Comparison of ENCODE assay signal across 1 cellular context in genomic region chr17:64134216-64134970, GRCh38.
A peak's percentile ranks its signal among the peaks of the same experiment; 100 is the strongest.
TF ChIP-seq lines count a peak whose summit lies in the region.

No MANE protein-coding gene starts in this region.

TF ChIP-seq in HepG2, 621 proteins besides CTCF, POLR2A, EP300 and RAD21 (continued from another document and continues in another):
- TF ChIP-seq CREM (IDR thresholded peaks at IDR 0.05) (peak; percentile 55; the same call in 1 of the 2 replicates), CREM (CRISPR knock-in tag; IDR thresholded peaks at IDR 0.05) (no peak), CREB3 (CRISPR knock-in tag; IDR thresholded peaks at IDR 0.05) (no peak), ZFX (CRISPR knock-in tag; IDR thresholded peaks at IDR 0.05; ENCODE audit: low read depth) (peak; percentile 63; the same call in 1 of the 2 replicates), ZNF816 (CRISPR knock-in tag; IDR thresholded peaks at IDR 0.05; ENCODE audit: borderline replicate concordance) (peak; percentile 84), DRAP1 (CRISPR knock-in tag; IDR thresholded peaks at IDR 0.05) (peak; percentile 64; the same call in 1 of the 2 replicates), POLR2AphosphoS5 (IDR thresholded peaks at IDR 0.05; ENCODE audit: low read depth, low read length) (no peak), SMAD9 (CRISPR knock-in tag; IDR thresholded peaks at IDR 0.05) (no peak), FOSL2 (CRISPR knock-in tag; IDR thresholded peaks at IDR 0.05) (0 out of 2 replicates have a peak, but pooled peaks have one; percentile 3), CAMTA2 (CRISPR knock-in tag; IDR thresholded peaks at IDR 0.05; ENCODE audit: borderline replicate concordance) (no peak), FLYWCH1 (CRISPR knock-in tag; IDR thresholded peaks at IDR 0.05) (peak; percentile 54; the same call in 1 of the 2 replicates), ZNF776 (CRISPR knock-in tag; IDR thresholded peaks at IDR 0.05) (no peak), ZUFSP (CRISPR knock-in tag; IDR thresholded peaks at IDR 0.05; ENCODE audit: borderline replicate concordance) (no peak), ZBTB7A (CRISPR knock-in tag; IDR thresholded peaks at IDR 0.05) (no peak), SALL2 (CRISPR knock-in tag; IDR thresholded peaks at IDR 0.05) (0 out of 2 replicates have a peak, but pooled peaks have one; percentile 46), SRF (IDR thresholded peaks at IDR 0.05; ENCODE audit: low read depth, low read length) (no peak), ZNF878 (CRISPR knock-in tag; IDR thresholded peaks at IDR 0.05) (no peak; the same call in 1 of the 2 replicates), PBX2 (CRISPR knock-in tag; IDR thresholded peaks at IDR 0.05) (no peak), ZNF124 (CRISPR knock-in tag; IDR thresholded peaks at IDR 0.05) (no peak; the same call in 1 of the 2 replicates), KLF6 (CRISPR knock-in tag; IDR thresholded peaks at IDR 0.05) (no peak), ZFP36L2 (CRISPR knock-in tag; IDR thresholded peaks at IDR 0.05) (no peak), ZHX1 (CRISPR knock-in tag; IDR thresholded peaks at IDR 0.05; ENCODE audit: low read depth) (no peak), NR2C2 (CRISPR knock-in tag; IDR thresholded peaks at IDR 0.05; ENCODE audit: borderline replicate concordance) (0 out of 2 replicates have a peak, but pooled peaks have one; percentile 27), NR0B2 (CRISPR knock-in tag; IDR thresholded peaks at IDR 0.05) (no peak), ZFP37 (CRISPR knock-in tag; IDR thresholded peaks at IDR 0.05; ENCODE audit: borderline replicate concordance) (no peak), MIER3 (CRISPR knock-in tag; IDR thresholded peaks at IDR 0.05; ENCODE audit: borderline replicate concordance) (0 out of 2 replicates have a peak, but pooled peaks have one; percentile 26), TFAP4 (IDR thresholded peaks at IDR 0.05; ENCODE audit: borderline replicate concordance, low read depth) (no peak; the same call in 1 of the 2 replicates), NONO (IDR thresholded peaks at IDR 0.05) (no peak), NONO (CRISPR knock-in tag; conservative IDR thresholded peaks at IDR 0.05) (no peak), RFXAP (CRISPR knock-in tag; IDR thresholded peaks at IDR 0.05; ENCODE audit: borderline replicate concordance) (peak; percentile 44; the same call in 1 of the 2 replicates), ZSCAN20 (CRISPR knock-in tag; IDR thresholded peaks at IDR 0.05; ENCODE audit: borderline replicate concordance) (no peak), ZNF660 (CRISPR knock-in tag; IDR thresholded peaks at IDR 0.05; ENCODE audit: borderline replicate concordance, low read depth) (no peak), RFX1 (IDR thresholded peaks at IDR 0.05) (no peak), GZF1 (CRISPR knock-in tag; IDR thresholded peaks at IDR 0.05) (no peak), ZMYM3 (CRISPR knock-in tag; IDR thresholded peaks at IDR 0.05) (peak; percentile 71; the same call in 1 of the 2 replicates), ZSCAN5A (CRISPR knock-in tag; IDR thresholded peaks at IDR 0.05; ENCODE audit: borderline replicate concordance) (0 out of 2 replicates have a peak, but pooled peaks have one; percentile 29), ZNF598 (CRISPR knock-in tag; IDR thresholded peaks at IDR 0.05; ENCODE audit: borderline replicate concordance) (no peak), ZFYVE20 (CRISPR knock-in tag; IDR thresholded peaks at IDR 0.05; ENCODE audit: borderline replicate concordance, low read depth) (no peak), NR3C1 (CRISPR knock-in tag; IDR thresholded peaks at IDR 0.05) (no peak), ZNF720 (CRISPR knock-in tag; IDR thresholded peaks at IDR 0.05) (no peak), RELA (CRISPR knock-in tag; IDR thresholded peaks at IDR 0.05) (no peak), HOMEZ (CRISPR knock-in tag; IDR thresholded peaks at IDR 0.05; ENCODE audit: low read depth) (no peak; the same call in 1 of the 2 replicates), PLSCR1 (CRISPR knock-in tag; IDR thresholded peaks at IDR 0.05; ENCODE audit: borderline replicate concordance) (no peak), ZBTB39 (CRISPR knock-in tag; IDR thresholded peaks at IDR 0.05) (no peak), SP5 (CRISPR knock-in tag; IDR thresholded peaks at IDR 0.05; ENCODE audit: borderline replicate concordance, low read depth) (no peak), IKZF5 (CRISPR knock-in tag; IDR thresholded peaks at IDR 0.05) (peak; percentile 50; the same call in 1 of the 2 replicates), ZNF431 (CRISPR knock-in tag; IDR thresholded peaks at IDR 0.05; ENCODE audit: borderline replicate concordance, low read depth) (no peak), RFX3 (CRISPR knock-in tag; IDR thresholded peaks at IDR 0.05) (no peak), DPF2 (CRISPR knock-in tag; IDR thresholded peaks at IDR 0.05; ENCODE audit: borderline replicate concordance, low read depth) (peak; percentile 80; the same call in 1 of the 2 replicates), GATA4 (IDR thresholded peaks at IDR 0.05; ENCODE audit: borderline replicate concordance, low read depth) (peak; percentile 52; the same call in 1 of the 2 replicates), ELF3 (CRISPR knock-in tag; IDR thresholded peaks at IDR 0.05) (peak; percentile 89), ZFAT (CRISPR knock-in tag; conservative IDR thresholded peaks at IDR 0.05) (no peak)
